ENCODE assay signal across 20 cellular contexts in the genomic region with DNA sequence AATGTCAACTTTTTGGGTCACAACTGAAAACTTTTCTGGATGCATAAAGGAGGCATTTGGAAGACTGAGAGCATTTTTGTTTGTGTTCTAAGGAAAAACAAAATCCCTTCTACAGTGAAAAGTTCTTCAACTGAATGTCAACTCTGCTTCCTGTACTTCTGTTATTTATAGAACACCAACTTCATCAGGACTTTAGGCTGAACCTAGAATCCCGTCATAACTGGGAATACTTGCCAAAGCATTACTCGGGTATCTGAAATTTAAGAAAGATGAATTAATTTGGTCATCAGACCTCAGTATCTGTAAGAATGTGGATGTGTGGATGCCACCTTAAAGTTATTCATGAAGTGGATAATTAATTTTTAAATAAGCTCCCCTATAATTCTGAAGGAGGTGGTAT.
DNase-seq lines count a peak whose midpoint lies in the region; ATAC-seq, FAIRE-seq and TF ChIP-seq lines count a peak whose summit lies in the region.
"Had no signal": no experiment of that assay in that cellular context is flagged by ENCODE, and none has a peak within 500 bp of the region (broad histone marks: within the 10 kb centered on the region; RNA-seq: fewer than 3 reads in every experiment).

No MANE protein-coding gene starts in this region.

- no TSS peak for BruUV-seq in PC-9 (replicated peaks; lab: Mats Ljungman, UMichigan)

- H3K4me1 ChIP-seq in muscle layer of duodenum (ENCODE audit: control insufficient read depth in 1 of 2, insufficient read depth in 2 of 2, low read length in 2 of 2) (peaks cover 0 to 16% of the 10 kb centered on the region in 2 donors), PC-9 (replicated peaks; ENCODE audit: insufficient read depth) (peaks cover 11% of the 10 kb centered on the region; the same call in 1 of the 2 replicates)

- no peak for FAIRE-seq in GM12892 (lab: Jason Lieb, UNC)

- no peaks in the 10 kb centered on the region for H4K20me1 ChIP-seq in PC-9 (ENCODE audit: insufficient read depth)

- DNase-seq in AG08395 (ENCODE audit: low spot score) (peak; percentile 19), fibroblast of gingiva (ENCODE audit: low read depth) (peak; percentile 61), GM12892 (ENCODE audit: insufficient read length) (no peak), KBM-7 (no peak), PC-9 (no peak), NCI-H526 (lab: John Stamatoyannopoulos, UW) (no peak)
- DNase-seq: activated CD8-positive, alpha-beta T cell treated with anti-CD3 and anti-CD28 coated beads, Interleukin-2, amount 10 ng/mL, durations not matched to agents 7 days and 5 days; foreskin keratinocyte; H9; MM.1S; NCI-H2029 treated with DMSO at 0.1 percent for 48 hours; NCI-H526 treated with DMSO at 0.1 percent for 48 hours; right lobe of liver; stimulated activated CD4-positive, alpha-beta T cell treated with anti-CD3 and anti-CD28 coated beads, Interleukin-2, amount 100 ng/mL, for 48 hours; stimulated activated CD8-positive, alpha-beta memory T cell treated with anti-CD3 and anti-CD28 coated beads, Interleukin-4, amount 100 ng/mL, for 48 hours; SW 1271 had no signal

- no peaks in the 10 kb centered on the region; the same call in 1 of the 2 replicates for H3F3A ChIP-seq in PC-9 (ENCODE audit: insufficient read depth, low read depth)

- ATAC-seq in SK-N-SH treated with all-trans-retinoic acid at 6 μM for 48 hours: peak; percentile 40; the same call in 2 of the 3 replicates
- ATAC-seq: activated CD8-positive, alpha-beta T cell treated with anti-CD3 and anti-CD28 coated beads, Interleukin-2, amount 10 ng/mL, durations not matched to agents 7 days and 5 days; foreskin keratinocyte; Panc1; right lobe of liver had no signal

- H3K27me3 ChIP-seq in muscle layer of duodenum (ENCODE audit: low read depth, low read length): no peaks in the 10 kb centered on the region
- H3K27me3 ChIP-seq in PC-9 (ENCODE audit: insufficient read depth, low read depth): no peaks in the 10 kb centered on the region
- H3K27me3 ChIP-seq: foreskin keratinocyte, right lobe of liver, tibial nerve had no signal

- POLR2A ChIA-PET in PC-9 (lab: Charles Lee; ENCODE audit: unreplicated experiment): no interaction called here

- H3K4me2 ChIP-seq in PC-9: no peak overlapping the region

- intact Hi-C loops in PC-9 (cut with micrococcal nuclease; ENCODE audit: unreplicated experiment): no loop called here

- in situ Hi-C loops in KBM-7 (cut with MboI; ENCODE audit: low pct_unique_long_range_greater_than_20kb, low sequenced_read_pairs): no loop called here

- TF ChIP-seq CTCF in PC-9 (conservative IDR thresholded peaks at IDR 0.05): no peak

- H2AFZ ChIP-seq in PC-9: no peak overlapping the region

- H3K36me3 ChIP-seq in muscle layer of duodenum (ENCODE audit: control insufficient read depth in 1 of 2, insufficient read depth in 2 of 2, low read length in 2 of 2): peaks cover 26 to 57% of the 10 kb centered on the region in 2 donors
- H3K36me3 ChIP-seq in PC-9 (ENCODE audit: low read depth): no peaks in the 10 kb centered on the region

- H3K9me2 ChIP-seq in PC-9 (ENCODE audit: insufficient read depth): no peaks in the 10 kb centered on the region

- no peak overlapping the region for H3K4me3 ChIP-seq in muscle layer of duodenum (ENCODE audit: low read depth in 1 of 2, low read length in 2 of 2)
- H3K4me3 ChIP-seq in PC-9: no peak overlapping the region
- H3K4me3 ChIP-seq: right lobe of liver, tibial nerve had no signal

- peak overlapping the region; percentile 33 for H3K27ac ChIP-seq in muscle layer of duodenum (ENCODE audit: low read length)
- no peak overlapping the region for H3K27ac ChIP-seq in PC-9
- H3K27ac ChIP-seq: foreskin keratinocyte had no signal

- CTCF ChIA-PET in PC-9 (lab: Charles Lee): no interaction called here

- no peak for TF ChIP-seq POLR2A in GM12892 (IDR thresholded peaks at IDR 0.05; ENCODE audit: low read depth, low read length)

- H3K79me2 ChIP-seq in PC-9 (ENCODE audit: low read depth): no peaks in the 10 kb centered on the region

- H3K9me3 ChIP-seq in muscle layer of duodenum (ENCODE audit: control insufficient read depth in 1 of 2, low read length in 2 of 2) (no peaks in the 10 kb centered on the region), PC-9 (ENCODE audit: insufficient read depth, low read depth) (no peaks in the 10 kb centered on the region)
- H3K9me3 ChIP-seq: right lobe of liver, tibial nerve had no signal

TF ChIP-seq in SK-N-SH treated with all-trans-retinoic acid at 6 μM for 48 hours, 23 proteins besides CTCF, POLR2A, EP300 and RAD21:
- TF ChIP-seq, protein P1, sequence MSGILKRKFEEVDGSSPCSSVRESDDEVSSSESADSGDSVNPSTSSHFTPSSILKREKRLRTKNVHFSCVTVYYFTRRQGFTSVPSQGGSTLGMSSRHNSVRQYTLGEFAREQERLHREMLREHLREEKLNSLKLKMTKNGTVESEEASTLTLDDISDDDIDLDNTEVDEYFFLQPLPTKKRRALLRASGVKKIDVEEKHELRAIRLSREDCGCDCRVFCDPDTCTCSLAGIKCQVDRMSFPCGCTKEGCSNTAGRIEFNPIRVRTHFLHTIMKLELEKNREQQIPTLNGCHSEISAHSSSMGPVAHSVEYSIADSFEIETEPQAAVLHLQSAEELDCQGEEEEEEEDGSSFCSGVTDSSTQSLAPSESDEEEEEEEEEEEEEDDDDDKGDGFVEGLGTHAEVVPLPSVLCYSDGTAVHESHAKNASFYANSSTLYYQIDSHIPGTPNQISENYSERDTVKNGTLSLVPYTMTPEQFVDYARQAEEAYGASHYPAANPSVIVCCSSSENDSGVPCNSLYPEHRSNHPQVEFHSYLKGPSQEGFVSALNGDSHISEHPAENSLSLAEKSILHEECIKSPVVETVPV (CRISPR knock-in tag; IDR thresholded peaks at IDR 0.05): no peak
- TF ChIP-seq ZFP30 (CRISPR knock-in tag; IDR thresholded peaks at IDR 0.05): no peak
- TF ChIP-seq TOX (CRISPR knock-in tag; IDR thresholded peaks at IDR 0.05; ENCODE audit: borderline replicate concordance): peak; percentile 61; the same call in 1 of the 2 replicates
TF ChIP-seq in SK-N-SH treated with all-trans-retinoic acid at 6 μM for 48 hours: peak in this region for 1.

Comparison
In these comparisons a context has a peak if more than half of its experiments do, and no peak if none do; other contexts are left out.
1. DNase-seq: peak in AG08395 (single experiment) and fibroblast of gingiva (single experiment); none in GM12892 (single experiment), KBM-7 (single experiment), PC-9 (0 of 2) and NCI-H526 (0 of 2).